Comparison of ENCODE assay signal across 18 cellular contexts in genomic region chr12:76417116-76417515, GRCh38.
DNase-seq lines count a peak whose midpoint lies in the region; ATAC-seq and FAIRE-seq lines count a peak whose summit lies in the region.
"Had no signal": no experiment of that assay in that cellular context is flagged by ENCODE, and none has a peak within 500 bp of the region (broad histone marks: within the 10 kb centered on the region; RNA-seq: fewer than 3 reads in every experiment).

No MANE protein-coding gene starts in this region.

- H3K9me3 Mint-ChIP-seq in T-helper 2 cell treated with Interferon-gamma antibody and Interleukin-4, amounts not matched to agents 5 μg/mL and 100 μg/mL, for 36 hours, result peaks cover 7% of the 10 kb centered on the region
- H3K9me3 Mint-ChIP-seq: endodermal cell; immature natural killer cell; stimulated activated naive CD8-positive, alpha-beta T cell treated with anti-CD3 and anti-CD28 coated beads, Interleukin-15, Interleukin-2, amounts not matched to agents 100 ng/mL and 50 ng/mL, for 24 hours had no signal

- H3K36me3 Mint-ChIP-seq in T-helper 2 cell treated with Interferon-gamma antibody and Interleukin-4, amounts not matched to agents 5 μg/mL and 100 μg/mL, for 36 hours (ENCODE audit: low read depth), result peaks cover 22% of the 10 kb centered on the region

- DNase-seq in T-helper 2 cell treated with Interferon-gamma antibody and Interleukin-4, amounts not matched to agents 5 μg/mL and 100 μg/mL, for 36 hours (ENCODE audit: low spot score), result no peak
- DNase-seq in NCI-H446 (lab: John Stamatoyannopoulos, UW) (no peak), NCI-H345 (lab: John Stamatoyannopoulos, UW) (no peak), HTR-8/SVneo (ENCODE audit: insufficient read length, low spot score) (no peak)
- DNase-seq: DMS79 treated with DMSO at 0.1 percent for 48 hours, endodermal cell, foreskin fibroblast, immature natural killer cell, NCI-H2107, occipital lobe, SIG-M5 had no signal

- FAIRE-seq in HTR-8/SVneo (lab: Jason Lieb, UNC), result no peak
- FAIRE-seq: TTC549 had no signal

- ATAC-seq in GM18520 (IDR thresholded peaks at IDR 0.05; ENCODE audit: unreplicated experiment) (peak; percentile 80), GM21381 (IDR thresholded peaks at IDR 0.05; ENCODE audit: unreplicated experiment) (peak; percentile 81), HG03095 (IDR thresholded peaks at IDR 0.05; ENCODE audit: unreplicated experiment) (peak; percentile 73), HG02938 (IDR thresholded peaks at IDR 0.05; ENCODE audit: unreplicated experiment) (no peak)

- H3K27ac Mint-ChIP-seq in T-helper 2 cell treated with Interferon-gamma antibody and Interleukin-4, amounts not matched to agents 5 μg/mL and 100 μg/mL, for 36 hours, result peak overlapping the region; percentile 55
- H3K27ac Mint-ChIP-seq: activated naive CD8-positive, alpha-beta T cell; endodermal cell; stimulated activated naive CD8-positive, alpha-beta T cell treated with anti-CD3 and anti-CD28 coated beads, Interleukin-15, Interleukin-2, amounts not matched to agents 100 ng/mL and 50 ng/mL, for 24 hours had no signal

- peaks cover 35% of the 10 kb centered on the region for H3K4me1 Mint-ChIP-seq in T-helper 2 cell treated with Interferon-gamma antibody and Interleukin-4, amounts not matched to agents 5 μg/mL and 100 μg/mL, for 36 hours (ENCODE audit: low read depth)

- peak overlapping the region; percentile 9 for H3K4me3 Mint-ChIP-seq in T-helper 2 cell treated with Interferon-gamma antibody and Interleukin-4, amounts not matched to agents 5 μg/mL and 100 μg/mL, for 36 hours
- H3K4me3 Mint-ChIP-seq: activated naive CD8-positive, alpha-beta T cell; endodermal cell; immature natural killer cell; stimulated activated naive CD8-positive, alpha-beta T cell treated with anti-CD3 and anti-CD28 coated beads, Interleukin-15, Interleukin-2, amounts not matched to agents 100 ng/mL and 50 ng/mL, for 24 hours had no signal

- no peaks in the 10 kb centered on the region for H3K27me3 Mint-ChIP-seq in T-helper 2 cell treated with Interferon-gamma antibody and Interleukin-4, amounts not matched to agents 5 μg/mL and 100 μg/mL, for 36 hours (ENCODE audit: low read depth)
- H3K27me3 Mint-ChIP-seq: activated naive CD8-positive, alpha-beta T cell; stimulated activated naive CD8-positive, alpha-beta T cell treated with anti-CD3 and anti-CD28 coated beads, Interleukin-15, Interleukin-2, amounts not matched to agents 100 ng/mL and 50 ng/mL, for 24 hours had no signal
